ENCODE assay signal across 7 cellular contexts in the genomic region with DNA sequence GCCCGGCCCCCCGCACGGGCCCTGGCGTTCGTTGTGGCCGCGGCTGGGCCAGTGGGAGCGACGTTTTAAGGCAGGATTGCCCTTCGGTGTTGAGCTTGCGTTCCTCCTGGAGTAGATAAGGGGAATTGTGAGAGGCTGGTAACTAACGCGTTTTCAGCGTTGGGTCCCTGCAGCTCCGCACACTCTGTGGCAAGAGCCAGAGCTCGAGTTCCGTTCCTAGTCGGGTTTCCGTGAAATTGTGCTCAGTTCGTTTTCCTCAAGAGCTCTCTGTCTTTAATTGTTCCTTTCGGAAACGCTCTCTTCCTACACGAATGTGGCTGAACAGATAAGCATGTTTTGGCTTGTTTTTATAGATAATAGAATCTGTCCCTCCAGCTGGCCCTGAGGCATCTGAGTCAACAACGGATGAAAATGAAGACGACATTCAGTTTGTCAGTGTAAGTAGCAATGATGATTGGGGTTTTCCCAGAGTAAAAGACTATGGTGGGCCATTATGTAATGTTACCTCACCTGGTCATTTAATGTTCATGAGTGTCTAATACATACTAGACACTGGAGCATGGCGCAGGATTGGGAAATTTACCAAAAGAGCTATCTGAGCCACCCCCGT. TPM values are rescaled to one million over a fixed set of nuclear protein-coding genes. Genes with fewer than 3 reads are reported as not detected.
A peak's percentile ranks its signal among the peaks of the same experiment; 100 is the strongest.
DNase-seq lines count a peak whose midpoint lies in the region; ATAC-seq and TF ChIP-seq lines count a peak whose summit lies in the region.
"Not testable (repeated sequence)": the region's sequence is repeated elsewhere in the genome, so short reads cannot be mapped to it uniquely, and the experiment has no call there.

No MANE protein-coding gene starts in this region.

- H3K4me1 ChIP-seq in RWPE2 (ENCODE audit: insufficient read depth, poor library complexity, severe bottlenecking), result peaks cover 29% of the 10 kb centered on the region
- peaks cover 3 to 45% (median 30%) of the 10 kb centered on the region in 12 donors for H3K4me1 ChIP-seq in heart left ventricle

- H3K27me3 Mint-ChIP-seq in activated naive CD8-positive, alpha-beta T cell, result not testable (repeated sequence)

- no CpG with 5 or more reads among the region's 27 CpGs for WGBS in heart left ventricle, 4 donors

- ATAC-seq in GM18870 (IDR thresholded peaks at IDR 0.05; ENCODE audit: unreplicated experiment) (peak; percentile 6), GM21825 (IDR thresholded peaks at IDR 0.05; ENCODE audit: unreplicated experiment) (peak; percentile 15), HG03103 (IDR thresholded peaks at IDR 0.05; ENCODE audit: low read depth, unreplicated experiment) (peak; percentile 4), RWPE2 (ENCODE audit: low read depth) (peak; percentile 1; the same call in 2 of the 3 replicates), heart left ventricle (peak in 3 of 4 donors; percentile 10 to 30 (median 12)), omental fat pad (ENCODE audit: low FRiP score) (peak; percentile 38)

- not testable (repeated sequence) for TF ChIP-seq POLR2A in heart left ventricle (IDR thresholded peaks at IDR 0.05)

- H3K36me3 ChIP-seq in RWPE2 (ENCODE audit: low read depth), result peaks cover 42% of the 10 kb centered on the region
- peaks cover 0 to 32% (median 6%) of the 10 kb centered on the region in 9 donors for H3K36me3 ChIP-seq in heart left ventricle

- not testable (repeated sequence) for TF ChIP-seq CTCF in RWPE2 (IDR thresholded peaks at IDR 0.05; ENCODE audit: poor library complexity, severe bottlenecking); heart left ventricle (IDR thresholded peaks at IDR 0.05); omental fat pad (IDR thresholded peaks at IDR 0.05)

- intact Hi-C loops in heart left ventricle (cut with DNase I), result not testable (repeated sequence)

- not testable (repeated sequence) for H3K9me3 Mint-ChIP-seq in activated naive CD8-positive, alpha-beta T cell (ENCODE audit: low read depth)

- not testable (repeated sequence) for H3K9me3 ChIP-seq in RWPE2 (ENCODE audit: severe bottlenecking); heart left ventricle

- H3K4me1 Mint-ChIP-seq in activated naive CD8-positive, alpha-beta T cell (ENCODE audit: low read depth), result peaks cover 38% of the 10 kb centered on the region

- not testable (repeated sequence) for H3K27ac Mint-ChIP-seq in activated naive CD8-positive, alpha-beta T cell

- peak overlapping the region; percentile 55 for H3K27ac ChIP-seq in RWPE2 (ENCODE audit: poor library complexity, severe bottlenecking)
- peak overlapping the region in 8 of 12 donors; percentile 74 to 88 (median 83) for H3K27ac ChIP-seq in heart left ventricle

- not testable (repeated sequence) for DNase-seq in RWPE2 (ENCODE audit: low spot score); heart left ventricle; omental fat pad (ENCODE audit: low spot score)

- H3K4me3 Mint-ChIP-seq in activated naive CD8-positive, alpha-beta T cell, result peak overlapping the region; percentile 91

- peaks cover 11% of the 10 kb centered on the region for H3K36me3 Mint-ChIP-seq in activated naive CD8-positive, alpha-beta T cell

- not testable (repeated sequence) for H3K4me3 ChIP-seq in RWPE2 (ENCODE audit: severe bottlenecking)
- peak overlapping the region in 8 of 12 donors; percentile 41 to 71 (median 64) for H3K4me3 ChIP-seq in heart left ventricle

- H3K27me3 ChIP-seq in RWPE2 (ENCODE audit: insufficient read depth, poor library complexity, severe bottlenecking); heart left ventricle: not testable (repeated sequence)

RNA-seq across cellular contexts. Expression of a gene that starts 0.6 kb away (rescaled TPM):
- total RNA-seq in heart left ventricle (10 to 100 TPM; 17.7 to 37.1 (median 22.3) TPM), omental fat pad (10 to 100 TPM; 41.4 to 66.8 (median 57.0) TPM)
- 10 to 100 TPM in 1 of 2 donors, 1 to 10 TPM in 1; 8.8 to 11.5 TPM for polyA plus RNA-seq in heart left ventricle

RNA-seq across cellular contexts. Expression of a gene that starts 44.1 kb away (rescaled TPM):
- total RNA-seq in heart left ventricle (10 to 100 TPM in 1 of 9 donors, 1 to 10 TPM in 8; 2.9 to 11.7 (median 6.9) TPM), omental fat pad (10 to 100 TPM in 1 of 4 donors, 1 to 10 TPM in 3; 4.7 to 10.7 (median 7.3) TPM)
- polyA plus RNA-seq in heart left ventricle, result 1 to 10 TPM; 2.1 to 3.2 TPM
